8 cellular contexts compared by ENCODE assay signal in the genomic region with DNA sequence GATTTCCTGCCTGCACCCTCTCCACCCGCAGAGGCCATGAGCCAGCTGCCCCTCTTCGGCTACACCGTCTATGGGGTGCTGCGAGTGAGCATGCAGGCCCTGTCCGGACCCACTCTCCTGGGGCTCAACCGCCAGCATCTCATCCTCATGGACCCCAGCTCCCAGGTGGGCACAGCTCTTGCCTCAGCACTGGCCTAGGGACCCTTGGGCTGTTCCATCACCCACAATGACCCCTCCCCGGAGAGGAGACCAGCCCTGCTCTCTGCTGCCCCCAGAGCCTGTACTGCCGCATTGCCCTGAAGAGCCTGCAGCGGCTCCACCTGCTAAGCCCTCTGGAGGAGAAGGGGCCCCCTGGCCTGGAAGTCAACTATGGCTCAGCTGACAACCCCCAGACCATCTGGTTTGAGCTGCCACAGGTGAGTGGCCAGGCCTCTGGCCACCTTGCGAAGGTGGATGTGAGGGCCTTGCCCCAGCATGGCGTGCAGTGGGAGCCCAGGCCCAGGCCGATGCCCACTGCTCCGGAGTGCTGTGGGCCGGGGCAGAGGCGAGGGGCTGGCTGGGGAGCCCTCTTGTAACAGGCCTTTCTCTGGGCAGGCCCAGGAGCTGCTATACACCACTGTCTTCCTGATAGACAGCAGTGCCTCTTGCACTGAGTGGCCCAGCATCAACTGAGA. TPM values are rescaled to one million over a fixed set of nuclear protein-coding genes. Genes with fewer than 3 reads are reported as not detected.
A peak's percentile ranks its signal among the peaks of the same experiment; 100 is the strongest.
DNase-seq lines count a peak whose midpoint lies in the region; ATAC-seq and TF ChIP-seq lines count a peak whose summit lies in the region.

No MANE protein-coding gene starts in this region.

- H4K20me1 ChIP-seq in fibroblast of lung (ENCODE audit: control insufficient read depth, extremely low read depth, insufficient read depth, low read length), result no peaks in the 10 kb centered on the region

- in situ Hi-C loops in GM13976 (cut with MboI; ENCODE audit: low sequenced_read_pairs, unreplicated experiment), result no loop called here

- H3K9me3 ChIP-seq in fibroblast of lung (ENCODE audit: control insufficient read depth, insufficient read depth, low read depth, low read length) (no peaks in the 10 kb centered on the region), psoas muscle (no peaks in the 10 kb centered on the region)

- 80 to 89% (median 84%) methylated on average over 15 of the region's 15 CpGs for WGBS in psoas muscle, 3 donors

- no peaks in the 10 kb centered on the region for H3K79me2 ChIP-seq in fibroblast of lung (ENCODE audit: control insufficient read depth, insufficient read depth, low read length)

- peak; percentile 75 for TF ChIP-seq CTCF in AG09309 (IDR thresholded peaks at IDR 0.05; ENCODE audit: control insufficient read depth, insufficient read depth, low read depth, low read length, missing control alignments)
- TF ChIP-seq CTCF in GM13976 (IDR thresholded peaks at IDR 0.05; ENCODE audit: borderline replicate concordance, control extremely low read depth, extremely low read depth, insufficient read depth, missing control alignments), result peak; percentile 30
- TF ChIP-seq CTCF in fibroblast of lung (conservative IDR thresholded peaks at IDR 0.05 in 1 of 2, IDR thresholded peaks at IDR 0.05 in 1 of 2; ENCODE audit: low read depth in 1 of 2, low read length in 2 of 2), result peak; percentile 41 to 74
- peak; percentile 35 for TF ChIP-seq CTCF in psoas muscle (IDR thresholded peaks at IDR 0.05)

- no peak overlapping the region for H3K27ac ChIP-seq in fibroblast of lung (ENCODE audit: insufficient read depth, low read length)
- H3K27ac ChIP-seq in psoas muscle, result no peak overlapping the region

- H3K4me1 ChIP-seq in fibroblast of lung (ENCODE audit: control insufficient read depth, extremely low read depth, insufficient read depth, low read length), result no peaks in the 10 kb centered on the region
- H3K4me1 ChIP-seq in psoas muscle, result peaks cover 7% of the 10 kb centered on the region

- H2AFZ ChIP-seq in fibroblast of lung (ENCODE audit: low read length), result no peak overlapping the region

- no peak for DNase-seq in AG09309 (ENCODE audit: low read depth)
- peak; percentile 73 for DNase-seq in GM13976 (ENCODE audit: low spot score)
- DNase-seq in fibroblast of lung (ENCODE audit: low read depth in 2 of 2), result peak in 1 of 2 donors; percentile 5
- no peak for DNase-seq in psoas muscle
- no peak for DNase-seq in hippocampal formation (lab: John Stamatoyannopoulos, UW)

- ATAC-seq in SK-N-SH treated with all-trans-retinoic acid at 6 μM for 48 hours, result peak; percentile 74
- peak in 3 of 4 donors; percentile 25 to 49 (median 45) for ATAC-seq in psoas muscle
- ATAC-seq in GM19397 (IDR thresholded peaks at IDR 0.05; ENCODE audit: unreplicated experiment), result no peak
- no peak for ATAC-seq in HG02763 (IDR thresholded peaks at IDR 0.05; ENCODE audit: unreplicated experiment)

- no peak overlapping the region for H3K4me3 ChIP-seq in AG09309 (ENCODE audit: control insufficient read depth, low read depth, low read length)
- H3K4me3 ChIP-seq in fibroblast of lung (replicated peaks in 1 of 4; ENCODE audit: control extremely low read depth in 1 of 4, insufficient read depth in 1 of 4, low read depth in 3 of 4, low read length in 4 of 4), result no peak overlapping the region
- no peak overlapping the region for H3K4me3 ChIP-seq in psoas muscle

- H3K9ac ChIP-seq in fibroblast of lung (ENCODE audit: insufficient read depth, low read length), result no peak overlapping the region

- no peak overlapping the region for H3K4me2 ChIP-seq in fibroblast of lung (ENCODE audit: extremely low read depth, insufficient read depth, low read length)

- no peaks in the 10 kb centered on the region for H3K27me3 ChIP-seq in fibroblast of lung (ENCODE audit: control insufficient read depth, insufficient read depth, low read length)
- H3K27me3 ChIP-seq in psoas muscle (ENCODE audit: insufficient read depth in 3 of 3, low read length in 2 of 3), result no peaks in the 10 kb centered on the region

- intact Hi-C loops in psoas muscle (cut with DNase I), result no loop called here

- H3K36me3 ChIP-seq in fibroblast of lung (ENCODE audit: control insufficient read depth, insufficient read depth, low read length), result no peaks in the 10 kb centered on the region
- H3K36me3 ChIP-seq in psoas muscle (ENCODE audit: insufficient read depth in 1 of 2, low read depth in 1 of 2), result peaks cover 2 to 58% of the 10 kb centered on the region in 2 donors

TF ChIP-seq in SK-N-SH treated with all-trans-retinoic acid at 6 μM for 48 hours, 23 proteins besides CTCF, POLR2A, EP300 and RAD21:
- TF ChIP-seq SNAI2 (CRISPR knock-in tag; IDR thresholded peaks at IDR 0.05) (no peak), ZNF70 (CRISPR knock-in tag; IDR thresholded peaks at IDR 0.05) (no peak), ESRRG (CRISPR knock-in tag; IDR thresholded peaks at IDR 0.05) (no peak), BACH2 (CRISPR knock-in tag; IDR thresholded peaks at IDR 0.05; ENCODE audit: borderline replicate concordance) (no peak), RARB (CRISPR knock-in tag; IDR thresholded peaks at IDR 0.05) (no peak), ZNF8 (CRISPR knock-in tag; IDR thresholded peaks at IDR 0.05) (no peak), ZFP3 (CRISPR knock-in tag; IDR thresholded peaks at IDR 0.05) (no peak), TOX (CRISPR knock-in tag; IDR thresholded peaks at IDR 0.05; ENCODE audit: borderline replicate concordance) (no peak)
- TF ChIP-seq, protein P1, sequence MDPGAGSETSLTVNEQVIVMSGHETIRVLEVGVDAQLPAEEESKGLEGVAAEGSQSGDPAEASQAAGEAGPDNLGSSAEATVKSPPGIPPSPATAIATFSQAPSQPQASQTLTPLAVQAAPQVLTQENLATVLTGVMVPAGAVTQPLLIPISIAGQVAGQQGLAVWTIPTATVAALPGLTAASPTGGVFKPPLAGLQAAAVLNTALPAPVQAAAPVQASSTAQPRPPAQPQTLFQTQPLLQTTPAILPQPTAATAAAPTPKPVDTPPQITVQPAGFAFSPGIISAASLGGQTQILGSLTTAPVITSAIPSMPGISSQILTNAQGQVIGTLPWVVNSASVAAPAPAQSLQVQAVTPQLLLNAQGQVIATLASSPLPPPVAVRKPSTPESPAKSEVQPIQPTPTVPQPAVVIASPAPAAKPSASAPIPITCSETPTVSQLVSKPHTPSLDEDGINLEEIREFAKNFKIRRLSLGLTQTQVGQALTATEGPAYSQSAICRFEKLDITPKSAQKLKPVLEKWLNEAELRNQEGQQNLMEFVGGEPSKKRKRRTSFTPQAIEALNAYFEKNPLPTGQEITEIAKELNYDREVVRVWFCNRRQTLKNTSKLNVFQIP (CRISPR knock-in tag; IDR thresholded peaks at IDR 0.05; ENCODE audit: borderline replicate concordance, low read depth), result no peak
- TF ChIP-seq, protein P2, sequence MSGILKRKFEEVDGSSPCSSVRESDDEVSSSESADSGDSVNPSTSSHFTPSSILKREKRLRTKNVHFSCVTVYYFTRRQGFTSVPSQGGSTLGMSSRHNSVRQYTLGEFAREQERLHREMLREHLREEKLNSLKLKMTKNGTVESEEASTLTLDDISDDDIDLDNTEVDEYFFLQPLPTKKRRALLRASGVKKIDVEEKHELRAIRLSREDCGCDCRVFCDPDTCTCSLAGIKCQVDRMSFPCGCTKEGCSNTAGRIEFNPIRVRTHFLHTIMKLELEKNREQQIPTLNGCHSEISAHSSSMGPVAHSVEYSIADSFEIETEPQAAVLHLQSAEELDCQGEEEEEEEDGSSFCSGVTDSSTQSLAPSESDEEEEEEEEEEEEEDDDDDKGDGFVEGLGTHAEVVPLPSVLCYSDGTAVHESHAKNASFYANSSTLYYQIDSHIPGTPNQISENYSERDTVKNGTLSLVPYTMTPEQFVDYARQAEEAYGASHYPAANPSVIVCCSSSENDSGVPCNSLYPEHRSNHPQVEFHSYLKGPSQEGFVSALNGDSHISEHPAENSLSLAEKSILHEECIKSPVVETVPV (CRISPR knock-in tag; IDR thresholded peaks at IDR 0.05), result no peak

RNA-seq across cellular contexts. Expression of a gene that starts 7.3 kb away (rescaled TPM):
- under 0.01 and 0.17 TPM in 2 replicates for total RNA-seq in fibroblast of lung
- polyA plus RNA-seq in fibroblast of lung, result 0.05 TPM in 1 of 2 replicates, not detected in the other
- polyA plus RNA-seq in fibroblast of lung (2012), result 0.10 TPM in 1 of 2 replicates, not detected in the other
- polyA minus RNA-seq in fibroblast of lung (ENCODE audit: low replicate concordance), result not detected in 2 replicates
- total RNA-seq in psoas muscle, result under 1 TPM in 3 of 4 donors, not detected in 1; 0.11 to 0.28 (median 0.17) TPM
- polyA plus RNA-seq in psoas muscle, result under 1 TPM; 0.17 to 0.92 (median 0.21) TPM

RNA-seq across cellular contexts. Expression of a gene that starts 38.4 kb away (rescaled TPM):
- total RNA-seq in fibroblast of lung, result 4.6 and 14.4 TPM in 2 replicates
- polyA plus RNA-seq in fibroblast of lung, result 0.17 and 0.49 TPM in 2 replicates
- polyA plus RNA-seq in fibroblast of lung (2012), result 0.37 and 0.43 TPM in 2 replicates
- polyA minus RNA-seq in fibroblast of lung (ENCODE audit: low replicate concordance), result 1.9 TPM in 1 of 2 replicates, not detected in the other
- 10 to 100 TPM; 11.9 to 28.2 (median 21.4) TPM for total RNA-seq in psoas muscle
- polyA plus RNA-seq in psoas muscle, result 10 to 100 TPM in 2 of 3 donors, 1 to 10 TPM in 1; 5.2 to 23.7 (median 11.8) TPM

RNA-seq across cellular contexts. Expression of a gene that starts 41.0 kb away (rescaled TPM):
- total RNA-seq in fibroblast of lung (18.5 and 26.3 TPM in 2 replicates), psoas muscle (10 to 100 TPM in 2 of 4 donors, 1 to 10 TPM in 2; 6.8 to 15.5 (median 9.6) TPM)
- polyA plus RNA-seq in fibroblast of lung (8.4 and 9.9 TPM in 2 replicates), psoas muscle (10 to 100 TPM in 1 of 3 donors, 1 to 10 TPM in 2; 5.7 to 16.0 (median 7.8) TPM)
- polyA plus RNA-seq in fibroblast of lung (2012), result 7.7 and 11.5 TPM in 2 replicates
- polyA minus RNA-seq in fibroblast of lung (ENCODE audit: low replicate concordance), result 29.8 and 33.3 TPM in 2 replicates

RNA-seq across cellular contexts. Expression of a gene that starts 41.2 kb away (rescaled TPM):
- 40.6 and 43.9 TPM in 2 replicates for total RNA-seq in fibroblast of lung
- polyA plus RNA-seq in fibroblast of lung, result 61.0 and 84.5 TPM in 2 replicates
- polyA plus RNA-seq in fibroblast of lung (2012), result 63.7 and 84.5 TPM in 2 replicates
- 49.4 and 52.1 TPM in 2 replicates for polyA minus RNA-seq in fibroblast of lung (ENCODE audit: low replicate concordance)
- total RNA-seq in psoas muscle, result 10 to 100 TPM; 40.9 to 68.5 (median 46.7) TPM
- polyA plus RNA-seq in psoas muscle, result 100 to 1,000 TPM in 1 of 3 donors, 10 to 100 TPM in 2; 71.9 to 123 (median 79.4) TPM

Comparison
In these comparisons a context has a peak if more than half of its experiments do, and no peak if none do; other contexts are left out.
1. ATAC-seq: peak in SK-N-SH treated with all-trans-retinoic acid at 6 μM for 48 hours (single experiment) and psoas muscle (3 of 4); none in GM19397 (single experiment) and HG02763 (single experiment).
2. Peak in every context shown above with its lines, with median percentiles within 50 percentile points of each other: CTCF ChIP-seq.